ENCODE assay signal across 8 cellular contexts in the genomic region with DNA sequence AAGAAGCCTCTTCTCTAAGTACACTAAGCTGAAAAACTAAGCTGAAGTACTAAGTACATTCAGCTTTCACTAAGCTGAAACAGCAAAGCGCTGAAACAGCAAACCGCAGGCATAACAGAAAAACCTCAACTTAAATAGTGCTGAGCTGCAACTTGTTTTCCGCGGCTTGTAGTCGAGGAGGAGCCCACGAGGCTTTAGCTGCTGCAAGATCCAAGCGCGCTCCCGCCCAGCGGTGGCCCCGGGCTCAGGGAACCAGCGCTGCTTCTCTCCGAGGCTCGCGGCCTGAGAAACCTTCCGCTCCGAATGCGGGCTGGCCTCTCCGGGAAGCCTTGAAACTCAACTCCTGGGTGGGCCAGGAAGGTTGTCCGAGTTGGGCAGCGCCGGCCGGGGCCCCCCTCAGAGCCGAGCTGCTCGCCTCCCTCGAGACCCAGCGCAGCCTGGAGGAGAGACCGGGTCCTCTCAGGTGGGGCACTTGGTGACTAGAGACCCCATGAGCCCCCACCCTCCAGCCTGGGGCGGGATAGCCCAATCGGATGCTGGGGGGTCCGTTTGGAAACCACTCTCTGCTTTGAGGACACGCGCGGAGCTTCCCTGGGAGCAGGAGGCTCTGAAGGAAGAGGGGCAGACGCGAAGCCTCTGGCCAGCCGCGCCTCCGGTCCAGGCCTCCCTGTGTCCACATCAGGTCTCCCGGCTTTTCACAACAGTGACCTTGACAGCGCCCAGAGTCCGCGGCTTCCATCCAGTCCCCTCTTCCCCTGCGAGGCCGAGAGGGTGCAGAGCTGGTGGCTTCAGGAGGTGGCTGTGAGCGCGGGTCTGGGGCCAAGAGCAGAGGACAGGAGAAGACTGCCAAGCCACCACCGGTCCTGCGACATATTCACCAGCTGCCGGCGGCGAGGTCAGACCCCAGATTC. TPM values are rescaled to one million over a fixed set of nuclear protein-coding genes. Genes with fewer than 3 reads are reported as not detected.
DNase-seq lines count a peak whose midpoint lies in the region; ATAC-seq lines count a peak whose summit lies in the region.

No MANE protein-coding gene starts in this region.

- intact Hi-C loops in left ventricle myocardium superior (cut with micrococcal nuclease), result no loop called here

- peak; percentile 66 for ATAC-seq in left ventricle myocardium superior
- no peak for ATAC-seq in GM18517 (IDR thresholded peaks at IDR 0.05; ENCODE audit: unreplicated experiment)

- peak; percentile 73 for DNase-seq in GM03348 (ENCODE audit: low spot score)
- peak; percentile 11 for DNase-seq in NCI-H69 (lab: John Stamatoyannopoulos, UW)
- peak; percentile 81 for DNase-seq in activated effector memory CD4-positive, alpha-beta T cell treated with anti-CD3 and anti-CD28 coated beads, Interleukin-2, amount 50 U/mL, for 16 hours
- peak; percentile 68 for DNase-seq in left ventricle myocardium superior
- DNase-seq in stimulated activated CD4-positive, alpha-beta T cell treated with anti-CD3 and anti-CD28 coated beads, Interleukin-1b, Interleukin-23, amount 100 ng/mL, for 48 hours, result peak; percentile 55
- no peak for DNase-seq in HUDEP-2 (lab: John Stamatoyannopoulos, UW; ENCODE audit: unreplicated experiment in 76 of 76)
- no peak for DNase-seq in NCI-H2171 (lab: John Stamatoyannopoulos, UW)

RNA-seq across cellular contexts. Expression of gene HLA-E, which starts 38.1 kb away (rescaled TPM):
- 155 TPM for total RNA-seq in left ventricle myocardium superior

Comparison
In these comparisons a context has a peak if more than half of its experiments do, and no peak if none do; other contexts are left out.
1. DNase-seq: peak in GM03348 (single experiment), NCI-H69 (single experiment), activated effector memory CD4-positive, alpha-beta T cell treated with anti-CD3 and anti-CD28 coated beads, Interleukin-2, amount 50 U/mL, for 16 hours (single experiment), left ventricle myocardium superior (single experiment) and stimulated activated CD4-positive, alpha-beta T cell treated with anti-CD3 and anti-CD28 coated beads, Interleukin-1b, Interleukin-23, amount 100 ng/mL, for 48 hours (single experiment); none in HUDEP-2 (0 of 76) and NCI-H2171 (single experiment).